In the genomic region with DNA sequence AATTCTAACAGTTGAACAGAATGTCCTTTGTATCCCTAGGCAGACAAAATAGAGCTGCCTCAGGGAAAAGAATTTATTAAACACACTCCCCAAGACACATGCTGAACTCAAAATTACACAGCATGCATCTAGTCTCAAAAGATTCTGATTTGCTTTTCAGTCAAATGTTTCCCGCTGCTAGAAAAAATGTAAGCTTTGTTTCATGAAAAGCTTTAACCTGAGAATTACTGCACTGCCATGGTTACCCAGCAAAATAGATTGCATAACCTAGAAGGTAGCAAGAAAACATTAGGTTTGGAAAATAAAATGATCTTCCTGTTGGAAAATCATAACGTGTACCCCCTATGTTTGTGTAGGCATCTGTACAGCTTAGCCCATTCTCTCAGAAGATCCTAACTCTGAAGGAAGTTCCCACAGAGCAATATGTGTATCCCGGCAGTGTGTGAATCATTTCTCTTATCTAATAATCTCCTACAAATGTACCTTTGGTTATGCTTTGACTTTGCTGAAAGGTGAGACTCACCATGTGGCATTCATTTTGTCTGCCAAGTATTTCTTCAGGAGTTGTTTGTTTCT, we compare ENCODE assay signal across 2 cellular contexts.
TF ChIP-seq lines count a peak whose summit lies in the region.

No MANE protein-coding gene starts in this region.

TF ChIP-seq in HCT116, 20 proteins besides CTCF, POLR2A, EP300 and RAD21:
- TF ChIP-seq CBX3 (IDR thresholded peaks at IDR 0.05; ENCODE audit: low read depth): peak; percentile 85; the same call in 1 of the 2 replicates
- no peak for TF ChIP-seq ZNF274 (IDR thresholded peaks at IDR 0.05; ENCODE audit: low read depth, low read length)
- peak; percentile 58; the same call in 1 of the 2 replicates for TF ChIP-seq SIN3A (IDR thresholded peaks at IDR 0.05; ENCODE audit: low read depth)
- no peak for TF ChIP-seq EZH2 (IDR thresholded peaks at IDR 0.05)
- TF ChIP-seq ELF1 (IDR thresholded peaks at IDR 0.05; ENCODE audit: borderline replicate concordance, low read depth): no peak
- TF ChIP-seq EZH2phosphoT487 (IDR thresholded peaks at IDR 0.05; ENCODE audit: borderline replicate concordance): no peak
- TF ChIP-seq, protein P1, sequence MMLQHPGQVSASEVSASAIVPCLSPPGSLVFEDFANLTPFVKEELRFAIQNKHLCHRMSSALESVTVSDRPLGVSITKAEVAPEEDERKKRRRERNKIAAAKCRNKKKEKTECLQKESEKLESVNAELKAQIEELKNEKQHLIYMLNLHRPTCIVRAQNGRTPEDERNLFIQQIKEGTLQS (IDR thresholded peaks at IDR 0.05): no peak
- no peak for TF ChIP-seq ZFX (IDR thresholded peaks at IDR 0.05)
- no peak for TF ChIP-seq EGR1 (IDR thresholded peaks at IDR 0.05; ENCODE audit: low read depth)
- TF ChIP-seq, protein P2, sequence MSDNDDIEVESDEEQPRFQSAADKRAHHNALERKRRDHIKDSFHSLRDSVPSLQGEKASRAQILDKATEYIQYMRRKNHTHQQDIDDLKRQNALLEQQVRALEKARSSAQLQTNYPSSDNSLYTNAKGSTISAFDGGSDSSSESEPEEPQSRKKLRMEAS (IDR thresholded peaks at IDR 0.05): peak; percentile 73
- TF ChIP-seq YY1 (IDR thresholded peaks at IDR 0.05; ENCODE audit: extremely low read depth, insufficient replicate concordance, low read depth, low read length): peak; percentile 15
- TF ChIP-seq SP1 (IDR thresholded peaks at IDR 0.05; ENCODE audit: low read depth): peak; percentile 69
- peak; percentile 73 for TF ChIP-seq FOSL1 (IDR thresholded peaks at IDR 0.05; ENCODE audit: low read depth)
- peak; percentile 78 for TF ChIP-seq JUND (IDR thresholded peaks at IDR 0.05)
- TF ChIP-seq, protein P3, sequence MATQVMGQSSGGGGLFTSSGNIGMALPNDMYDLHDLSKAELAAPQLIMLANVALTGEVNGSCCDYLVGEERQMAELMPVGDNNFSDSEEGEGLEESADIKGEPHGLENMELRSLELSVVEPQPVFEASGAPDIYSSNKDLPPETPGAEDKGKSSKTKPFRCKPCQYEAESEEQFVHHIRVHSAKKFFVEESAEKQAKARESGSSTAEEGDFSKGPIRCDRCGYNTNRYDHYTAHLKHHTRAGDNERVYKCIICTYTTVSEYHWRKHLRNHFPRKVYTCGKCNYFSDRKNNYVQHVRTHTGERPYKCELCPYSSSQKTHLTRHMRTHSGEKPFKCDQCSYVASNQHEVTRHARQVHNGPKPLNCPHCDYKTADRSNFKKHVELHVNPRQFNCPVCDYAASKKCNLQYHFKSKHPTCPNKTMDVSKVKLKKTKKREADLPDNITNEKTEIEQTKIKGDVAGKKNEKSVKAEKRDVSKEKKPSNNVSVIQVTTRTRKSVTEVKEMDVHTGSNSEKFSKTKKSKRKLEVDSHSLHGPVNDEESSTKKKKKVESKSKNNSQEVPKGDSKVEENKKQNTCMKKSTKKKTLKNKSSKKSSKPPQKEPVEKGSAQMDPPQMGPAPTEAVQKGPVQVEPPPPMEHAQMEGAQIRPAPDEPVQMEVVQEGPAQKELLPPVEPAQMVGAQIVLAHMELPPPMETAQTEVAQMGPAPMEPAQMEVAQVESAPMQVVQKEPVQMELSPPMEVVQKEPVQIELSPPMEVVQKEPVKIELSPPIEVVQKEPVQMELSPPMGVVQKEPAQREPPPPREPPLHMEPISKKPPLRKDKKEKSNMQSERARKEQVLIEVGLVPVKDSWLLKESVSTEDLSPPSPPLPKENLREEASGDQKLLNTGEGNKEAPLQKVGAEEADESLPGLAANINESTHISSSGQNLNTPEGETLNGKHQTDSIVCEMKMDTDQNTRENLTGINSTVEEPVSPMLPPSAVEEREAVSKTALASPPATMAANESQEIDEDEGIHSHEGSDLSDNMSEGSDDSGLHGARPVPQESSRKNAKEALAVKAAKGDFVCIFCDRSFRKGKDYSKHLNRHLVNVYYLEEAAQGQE (IDR thresholded peaks at IDR 0.05; ENCODE audit: low read depth): no peak
- no peak for TF ChIP-seq SRF (IDR thresholded peaks at IDR 0.05; ENCODE audit: low read depth)
- TF ChIP-seq, protein P4, sequence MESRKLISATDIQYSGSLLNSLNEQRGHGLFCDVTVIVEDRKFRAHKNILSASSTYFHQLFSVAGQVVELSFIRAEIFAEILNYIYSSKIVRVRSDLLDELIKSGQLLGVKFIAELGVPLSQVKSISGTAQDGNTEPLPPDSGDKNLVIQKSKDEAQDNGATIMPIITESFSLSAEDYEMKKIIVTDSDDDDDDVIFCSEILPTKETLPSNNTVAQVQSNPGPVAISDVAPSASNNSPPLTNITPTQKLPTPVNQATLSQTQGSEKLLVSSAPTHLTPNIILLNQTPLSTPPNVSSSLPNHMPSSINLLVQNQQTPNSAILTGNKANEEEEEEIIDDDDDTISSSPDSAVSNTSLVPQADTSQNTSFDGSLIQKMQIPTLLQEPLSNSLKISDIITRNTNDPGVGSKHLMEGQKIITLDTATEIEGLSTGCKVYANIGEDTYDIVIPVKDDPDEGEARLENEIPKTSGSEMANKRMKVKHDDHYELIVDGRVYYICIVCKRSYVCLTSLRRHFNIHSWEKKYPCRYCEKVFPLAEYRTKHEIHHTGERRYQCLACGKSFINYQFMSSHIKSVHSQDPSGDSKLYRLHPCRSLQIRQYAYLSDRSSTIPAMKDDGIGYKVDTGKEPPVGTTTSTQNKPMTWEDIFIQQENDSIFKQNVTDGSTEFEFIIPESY (IDR thresholded peaks at IDR 0.05; ENCODE audit: extremely low read depth, insufficient replicate concordance, low read length): no peak
- TF ChIP-seq TCF7L2 (IDR thresholded peaks at IDR 0.05; ENCODE audit: borderline replicate concordance, extremely low read depth, insufficient read depth, insufficient read length): no peak
- peak; percentile 80 for TF ChIP-seq CEBPB (IDR thresholded peaks at IDR 0.05; ENCODE audit: low read depth)
- TF ChIP-seq POLR2AphosphoS5 (IDR thresholded peaks at IDR 0.05; ENCODE audit: low read depth, low read length): no peak

TF ChIP-seq in endothelial cell of umbilical vein, 7 proteins besides CTCF, POLR2A, EP300 and RAD21:
- TF ChIP-seq FOS (IDR thresholded peaks at IDR 0.05; ENCODE audit: borderline replicate concordance, insufficient read depth, low read length): no peak
- no peak for TF ChIP-seq MYC (IDR thresholded peaks at IDR 0.05; ENCODE audit: low read depth, low read length)
- TF ChIP-seq, protein P2 (IDR thresholded peaks at IDR 0.05; ENCODE audit: insufficient read depth, insufficient read length): no peak
- TF ChIP-seq POLR2AphosphoS5 (IDR thresholded peaks at IDR 0.05; ENCODE audit: insufficient read depth, low read depth, low read length): no peak
- TF ChIP-seq GATA2 (IDR thresholded peaks at IDR 0.05; ENCODE audit: insufficient read depth, insufficient read length, low read depth, low read length): no peak
- TF ChIP-seq JUN (IDR thresholded peaks at IDR 0.05; ENCODE audit: borderline replicate concordance, insufficient read depth, insufficient read length, low read depth): no peak
- TF ChIP-seq EZH2 (IDR thresholded peaks at IDR 0.05; ENCODE audit: borderline replicate concordance, low read depth, low read length, severe bottlenecking): no peak
TF ChIP-seq in endothelial cell of umbilical vein: peak in this region for 0.
